8 cellular contexts compared by ENCODE assay signal in genomic region chr9:20624201-20625002, GRCh38. TPM values are rescaled to one million over a fixed set of nuclear protein-coding genes. Genes with fewer than 3 reads are reported as not detected.
A peak's percentile ranks its signal among the peaks of the same experiment; 100 is the strongest.
DNase-seq lines count a peak whose midpoint lies in the region; ATAC-seq, FAIRE-seq and TF ChIP-seq lines count a peak whose summit lies in the region.

No MANE protein-coding gene starts in this region.

- FAIRE-seq in endometrium (lab: Jason Lieb, UNC): peak; percentile 89

- H3K9me3 ChIP-seq in HEK293 (ENCODE audit: control insufficient read depth, insufficient read depth, low read depth, low read length): no peaks in the 10 kb centered on the region
- no peaks in the 10 kb centered on the region for H3K9me3 ChIP-seq in stomach smooth muscle (ENCODE audit: control insufficient read depth in 2 of 2, low read length in 2 of 2)

- H3K36me3 ChIP-seq in HEK293 (ENCODE audit: control insufficient read depth in 2 of 2, insufficient read depth in 1 of 2, low read length in 2 of 2): no peaks in the 10 kb centered on the region
- H3K36me3 ChIP-seq in stomach smooth muscle (ENCODE audit: control insufficient read depth in 2 of 2, insufficient read depth in 2 of 2, low read length in 2 of 2): no peaks in the 10 kb centered on the region

- peaks cover 27% of the 10 kb centered on the region for H3K4me1 Mint-ChIP-seq in WTC11
- H3K4me1 Mint-ChIP-seq in mesothelial cell of epicardium: peaks cover 41% of the 10 kb centered on the region

- H3K27me3 Mint-ChIP-seq in WTC11 (ENCODE audit: low read depth): peaks cover 50% of the 10 kb centered on the region
- peaks cover 8% of the 10 kb centered on the region for H3K27me3 Mint-ChIP-seq in mesothelial cell of epicardium (ENCODE audit: low read depth)

- ATAC-seq in WTC11: 0 out of 2 replicates have a peak, but pooled peaks have one; percentile 5

- H3K27me3 ChIP-seq in stomach smooth muscle (ENCODE audit: control insufficient read depth in 1 of 2, insufficient read depth in 2 of 2, low read length in 2 of 2): no peaks in the 10 kb centered on the region

- H3K36me3 Mint-ChIP-seq in WTC11 (no peaks in the 10 kb centered on the region), mesothelial cell of epicardium (no peaks in the 10 kb centered on the region)

- H3K4me3 ChIP-seq in HEK293 (ENCODE audit: low read depth, low read length): peak overlapping the region; percentile 86
- H3K4me3 ChIP-seq in stomach smooth muscle (ENCODE audit: low read length in 2 of 2): peak overlapping the region; percentile 94 to 95

- peak overlapping the region; percentile 99; the same call in 1 of the 2 replicates for H3K27ac ChIP-seq in HEK293 (ENCODE audit: extremely low read depth, low read depth, low read length)
- H3K27ac ChIP-seq in stomach smooth muscle (ENCODE audit: low read length): no peak overlapping the region

- H3K4me1 ChIP-seq in HEK293 (ENCODE audit: control insufficient read depth, insufficient read depth, low read length) (peaks cover 4% of the 10 kb centered on the region; the same call in 1 of the 2 replicates), stomach smooth muscle (ENCODE audit: control insufficient read depth, insufficient read depth, low read length) (peaks cover 6% of the 10 kb centered on the region)

- in situ Hi-C loops in ACHN (cut with HindIII; ENCODE audit: low pct_ligation_motif_present, low pct_unique_long_range_greater_than_20kb, low sequenced_read_pairs): no loop called here

- H3K27ac Mint-ChIP-seq in WTC11: no peak overlapping the region
- H3K27ac Mint-ChIP-seq in mesothelial cell of epicardium: no peak overlapping the region

- H3K4me3 Mint-ChIP-seq in WTC11 (peak overlapping the region; percentile 73), mesothelial cell of epicardium (peak overlapping the region; percentile 95)

- CTCF ChIA-PET in HEK293 (lab: Yijun Ruan, JAX): interaction anchor here (0.5 to 4.6 kb wide), 41 partner anchors 10 to 697 kb away, joined by 3 to 53 read pairs (median 4); partner anchors contain the start of gene FOCAD
- CTCF ChIA-PET in WTC11 (lab: Charles Lee): interaction anchor here (0.7 to 3.9 kb wide), 23 partner anchors 18 to 486 kb away, joined by 3 to 40 read pairs (median 4); partner anchors contain the start of gene FOCAD

- H3K9ac ChIP-seq in stomach smooth muscle (ENCODE audit: low read length in 2 of 2): peak overlapping the region in 1 of 2 donors; percentile 71

- POLR2A ChIA-PET in HEK293 (lab: Yijun Ruan, JAX): interaction anchor here (0.6 to 1.7 kb wide), 2 partner anchors 60 to 205 kb away, joined by 3 to 16 read pairs; partner anchors contain the start of gene FOCAD
- POLR2A ChIA-PET in WTC11 (lab: Charles Lee): no interaction called here

- TF ChIP-seq CTCF in HEK293 (tag by site-specific recombination; IDR thresholded peaks at IDR 0.05) (peak; percentile 74), WTC11 (IDR thresholded peaks at IDR 0.05) (peak; percentile 31; the same call in 1 of the 2 replicates), mesothelial cell of epicardium (IDR thresholded peaks at IDR 0.05; ENCODE audit: unreplicated experiment) (no peak)

- H3K9me3 Mint-ChIP-seq in WTC11: no peaks in the 10 kb centered on the region
- no peaks in the 10 kb centered on the region for H3K9me3 Mint-ChIP-seq in mesothelial cell of epicardium

- DNase-seq in GDM1 (lab: John Stamatoyannopoulos, UW) (peak; percentile 63), NCI-H2029 (lab: John Stamatoyannopoulos, UW) (peak; percentile 35), WTC11 (ENCODE audit: low spot score) (peak; percentile 32), mesothelial cell of epicardium (ENCODE audit: low spot score in 2 of 2, unreplicated experiment in 2 of 2) (peak in 1 of 2 experiments; percentile 42), ACHN (no peak)

TF ChIP-seq in HEK293, 187 proteins besides CTCF, POLR2A, EP300 and RAD21 (continues in another document):
- TF ChIP-seq, protein P1, sequence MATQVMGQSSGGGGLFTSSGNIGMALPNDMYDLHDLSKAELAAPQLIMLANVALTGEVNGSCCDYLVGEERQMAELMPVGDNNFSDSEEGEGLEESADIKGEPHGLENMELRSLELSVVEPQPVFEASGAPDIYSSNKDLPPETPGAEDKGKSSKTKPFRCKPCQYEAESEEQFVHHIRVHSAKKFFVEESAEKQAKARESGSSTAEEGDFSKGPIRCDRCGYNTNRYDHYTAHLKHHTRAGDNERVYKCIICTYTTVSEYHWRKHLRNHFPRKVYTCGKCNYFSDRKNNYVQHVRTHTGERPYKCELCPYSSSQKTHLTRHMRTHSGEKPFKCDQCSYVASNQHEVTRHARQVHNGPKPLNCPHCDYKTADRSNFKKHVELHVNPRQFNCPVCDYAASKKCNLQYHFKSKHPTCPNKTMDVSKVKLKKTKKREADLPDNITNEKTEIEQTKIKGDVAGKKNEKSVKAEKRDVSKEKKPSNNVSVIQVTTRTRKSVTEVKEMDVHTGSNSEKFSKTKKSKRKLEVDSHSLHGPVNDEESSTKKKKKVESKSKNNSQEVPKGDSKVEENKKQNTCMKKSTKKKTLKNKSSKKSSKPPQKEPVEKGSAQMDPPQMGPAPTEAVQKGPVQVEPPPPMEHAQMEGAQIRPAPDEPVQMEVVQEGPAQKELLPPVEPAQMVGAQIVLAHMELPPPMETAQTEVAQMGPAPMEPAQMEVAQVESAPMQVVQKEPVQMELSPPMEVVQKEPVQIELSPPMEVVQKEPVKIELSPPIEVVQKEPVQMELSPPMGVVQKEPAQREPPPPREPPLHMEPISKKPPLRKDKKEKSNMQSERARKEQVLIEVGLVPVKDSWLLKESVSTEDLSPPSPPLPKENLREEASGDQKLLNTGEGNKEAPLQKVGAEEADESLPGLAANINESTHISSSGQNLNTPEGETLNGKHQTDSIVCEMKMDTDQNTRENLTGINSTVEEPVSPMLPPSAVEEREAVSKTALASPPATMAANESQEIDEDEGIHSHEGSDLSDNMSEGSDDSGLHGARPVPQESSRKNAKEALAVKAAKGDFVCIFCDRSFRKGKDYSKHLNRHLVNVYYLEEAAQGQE (tag by site-specific recombination; IDR thresholded peaks at IDR 0.05): no peak
- no peak for TF ChIP-seq ZNF292 (tag by site-specific recombination; IDR thresholded peaks at IDR 0.05; ENCODE audit: borderline replicate concordance, low read depth)
- peak; percentile 12; the same call in 1 of the 2 replicates for TF ChIP-seq ZNF629 (tag by site-specific recombination; IDR thresholded peaks at IDR 0.05)
- TF ChIP-seq ZNF133 (tag by site-specific recombination; IDR thresholded peaks at IDR 0.05): no peak
- TF ChIP-seq ZSCAN4 (tag by site-specific recombination; IDR thresholded peaks at IDR 0.05): no peak
- TF ChIP-seq ZNF169 (tag by site-specific recombination; IDR thresholded peaks at IDR 0.05): no peak

TF ChIP-seq in WTC11, 78 proteins besides CTCF, POLR2A, EP300 and RAD21:
- TF ChIP-seq USF2 (CRISPR knock-in tag; IDR thresholded peaks at IDR 0.05): no peak
- TF ChIP-seq MXD4 (CRISPR knock-in tag; IDR thresholded peaks at IDR 0.05; ENCODE audit: borderline replicate concordance): no peak
- no peak for TF ChIP-seq SMAD4 (CRISPR knock-in tag; IDR thresholded peaks at IDR 0.05)
- TF ChIP-seq, protein P2, sequence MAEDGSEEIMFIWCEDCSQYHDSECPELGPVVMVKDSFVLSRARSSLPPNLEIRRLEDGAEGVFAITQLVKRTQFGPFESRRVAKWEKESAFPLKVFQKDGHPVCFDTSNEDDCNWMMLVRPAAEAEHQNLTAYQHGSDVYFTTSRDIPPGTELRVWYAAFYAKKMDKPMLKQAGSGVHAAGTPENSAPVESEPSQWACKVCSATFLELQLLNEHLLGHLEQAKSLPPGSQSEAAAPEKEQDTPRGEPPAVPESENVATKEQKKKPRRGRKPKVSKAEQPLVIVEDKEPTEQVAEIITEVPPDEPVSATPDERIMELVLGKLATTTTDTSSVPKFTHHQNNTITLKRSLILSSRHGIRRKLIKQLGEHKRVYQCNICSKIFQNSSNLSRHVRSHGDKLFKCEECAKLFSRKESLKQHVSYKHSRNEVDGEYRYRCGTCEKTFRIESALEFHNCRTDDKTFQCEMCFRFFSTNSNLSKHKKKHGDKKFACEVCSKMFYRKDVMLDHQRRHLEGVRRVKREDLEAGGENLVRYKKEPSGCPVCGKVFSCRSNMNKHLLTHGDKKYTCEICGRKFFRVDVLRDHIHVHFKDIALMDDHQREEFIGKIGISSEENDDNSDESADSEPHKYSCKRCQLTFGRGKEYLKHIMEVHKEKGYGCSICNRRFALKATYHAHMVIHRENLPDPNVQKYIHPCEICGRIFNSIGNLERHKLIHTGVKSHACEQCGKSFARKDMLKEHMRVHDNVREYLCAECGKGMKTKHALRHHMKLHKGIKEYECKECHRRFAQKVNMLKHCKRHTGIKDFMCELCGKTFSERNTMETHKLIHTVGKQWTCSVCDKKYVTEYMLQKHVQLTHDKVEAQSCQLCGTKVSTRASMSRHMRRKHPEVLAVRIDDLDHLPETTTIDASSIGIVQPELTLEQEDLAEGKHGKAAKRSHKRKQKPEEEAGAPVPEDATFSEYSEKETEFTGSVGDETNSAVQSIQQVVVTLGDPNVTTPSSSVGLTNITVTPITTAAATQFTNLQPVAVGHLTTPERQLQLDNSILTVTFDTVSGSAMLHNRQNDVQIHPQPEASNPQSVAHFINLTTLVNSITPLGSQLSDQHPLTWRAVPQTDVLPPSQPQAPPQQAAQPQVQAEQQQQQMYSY (CRISPR knock-in tag; IDR thresholded peaks at IDR 0.05): peak; percentile 90

RNA-seq across cellular contexts. Expression of gene MLLT3, which starts 2.1 kb away (rescaled TPM):
- total RNA-seq in WTC11 (2021): 7.0 to 11.6 TPM (median 10.0 TPM) in 3 replicates
- 41.4 to 45.8 TPM (median 42.5 TPM) in 3 replicates for total RNA-seq in mesothelial cell of epicardium

RNA-seq across cellular contexts. Expression of gene FOCAD, which starts 59.7 kb away (rescaled TPM):
- total RNA-seq in WTC11 (2021) (34.3 to 37.1 TPM (median 36.3 TPM) in 3 replicates), mesothelial cell of epicardium (78.0 to 78.5 TPM (median 78.4 TPM) in 3 replicates)
